ENCODE assay signal across 13 cellular contexts in the genomic region with DNA sequence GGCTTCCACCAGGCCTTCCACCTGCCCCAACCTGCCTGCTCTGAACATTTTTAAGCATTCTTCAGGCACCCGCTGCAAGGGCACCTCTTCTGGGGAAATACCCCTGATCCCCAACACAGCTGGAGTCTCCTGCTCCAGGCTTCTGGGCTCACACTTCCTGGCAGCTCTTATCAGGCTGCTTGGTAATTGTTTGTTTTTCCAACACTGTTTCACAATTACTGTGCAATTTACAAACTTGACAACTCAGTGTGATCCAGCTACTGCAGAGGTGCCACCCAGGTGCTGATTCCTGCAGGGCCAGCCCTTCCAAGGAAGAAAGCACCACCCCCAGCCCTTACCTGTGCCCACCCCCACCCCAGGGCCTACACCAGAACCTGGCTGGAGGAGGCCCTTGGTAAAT.
DNase-seq lines count a peak whose midpoint lies in the region; ATAC-seq, FAIRE-seq and TF ChIP-seq lines count a peak whose summit lies in the region.
"Had no signal": no experiment of that assay in that cellular context is flagged by ENCODE, and none has a peak within 500 bp of the region (broad histone marks: within the 10 kb centered on the region; RNA-seq: fewer than 3 reads in every experiment).

No MANE protein-coding gene starts in this region.

- H3K18ac ChIP-seq in IMR-90 (ENCODE audit: low read depth, low read length): no peak overlapping the region

- no peaks in the 10 kb centered on the region for H3K79me2 ChIP-seq in HepG2 (ENCODE audit: insufficient read depth, low read length)

- H3K4me3 Mint-ChIP-seq in stimulated activated naive CD8-positive, alpha-beta T cell treated with anti-CD3 and anti-CD28 coated beads, Interleukin-15, amount 100 ng/mL, for 72 hours: no peak overlapping the region
- H3K4me3 Mint-ChIP-seq: activated naive CD8-positive, alpha-beta T cell treated with anti-CD3 and anti-CD28 coated beads, Interleukin-2, amount 10 ng/mL, durations not matched to agents 7 days and 5 days; dendritic cell treated with granulocyte-macrophage colony-stimulating factor and Interleukin-4, amounts not matched to agents 40 ng/mL and 50 ng/mL, for 4 days had no signal

- POLR2A ChIA-PET in IMR-90 (lab: Charles Lee; ENCODE audit: unreplicated experiment): no interaction called here
- POLR2A ChIA-PET in HepG2 (lab: Yijun Ruan, JAX): no interaction called here

- TF ChIP-seq RAD21 in IMR-90 (IDR thresholded peaks at IDR 0.05; ENCODE audit: low read length) (no peak), HepG2 (CRISPR knock-in tag; IDR thresholded peaks at IDR 0.05) (no peak)

- H3K4me3 ChIP-seq in IMR-90 (ENCODE audit: insufficient read depth, low read depth, low read length): no peak overlapping the region
- no peak overlapping the region for H3K4me3 ChIP-seq in HepG2 (replicated peaks in 1 of 3; ENCODE audit: insufficient read depth in 1 of 3, low read depth in 2 of 3, low read length in 3 of 3)
- no peak overlapping the region for H3K4me3 ChIP-seq in gastroesophageal sphincter

- H3K9ac ChIP-seq in IMR-90 (ENCODE audit: low read depth, low read length): no peak overlapping the region
- no peak overlapping the region for H3K9ac ChIP-seq in HepG2 (ENCODE audit: insufficient read depth, low read depth, low read length)

- no CpG with 5 or more reads among the region's 1 CpG for WGBS in IMR-90 (ENCODE audit: extremely low coverage in 2 of 2, insufficient read length in 1 of 2), 2 experiments
- WGBS in HepG2 (ENCODE audit: low lambda C conversion rate): 8% methylated on average over 1 of the region's 1 CpG
- WGBS in gastroesophageal sphincter (ENCODE audit: low coverage in 1 of 2), 2 donors: 71 to 100% methylated on average over 1 of the region's 1 CpG

- H3K27me3 ChIP-seq in IMR-90 (ENCODE audit: control insufficient read depth, insufficient read depth, low read length) (peaks cover 33% of the 10 kb centered on the region), HepG2 (ENCODE audit: control insufficient read depth in 1 of 2, insufficient read depth in 2 of 2, low read length in 2 of 2) (peaks cover 0 to 12% of the 10 kb centered on the region in 2 experiments; a peak in 1 of 5 replicates), gastroesophageal sphincter (no peaks in the 10 kb centered on the region)

- peak; percentile 51 for ATAC-seq in IMR-90 (ENCODE audit: low read depth)
- peak; percentile 68 for ATAC-seq in HepG2
- ATAC-seq in stimulated activated naive CD8-positive, alpha-beta T cell treated with anti-CD3 and anti-CD28 coated beads, Interleukin-15, amount 100 ng/mL, for 72 hours: no peak
- no peak for ATAC-seq in gastroesophageal sphincter
- ATAC-seq in HG03342 (IDR thresholded peaks at IDR 0.05; ENCODE audit: unreplicated experiment): no peak

- no peaks in the 10 kb centered on the region for H3K27me3 Mint-ChIP-seq in stimulated activated naive CD8-positive, alpha-beta T cell treated with anti-CD3 and anti-CD28 coated beads, Interleukin-15, amount 100 ng/mL, for 72 hours
- H3K27me3 Mint-ChIP-seq: activated naive CD8-positive, alpha-beta T cell treated with anti-CD3 and anti-CD28 coated beads, Interleukin-2, amount 10 ng/mL, durations not matched to agents 7 days and 5 days had no signal

- H3K4me1 ChIP-seq in IMR-90 (ENCODE audit: control insufficient read depth, insufficient read depth, low read length) (no peaks in the 10 kb centered on the region; the same call in 1 of the 2 replicates), HepG2 (ENCODE audit: insufficient read depth, low read length) (peaks cover 8% of the 10 kb centered on the region; the same call in 1 of the 2 replicates), gastroesophageal sphincter (no peaks in the 10 kb centered on the region)

- DNase-seq in A172 (ENCODE audit: low spot score) (peak; percentile 52), IMR-90 (peak; percentile 20), UCSD-AML1 (lab: John Stamatoyannopoulos, UW; ENCODE audit: unreplicated experiment) (peak; percentile 37), HepG2 (ENCODE audit: low spot score) (peak; percentile 10), NCI-H1092 (lab: John Stamatoyannopoulos, UW) (no peak)
- DNase-seq in stimulated activated naive CD8-positive, alpha-beta T cell treated with anti-CD3 and anti-CD28 coated beads, Interleukin-15, amount 100 ng/mL, for 72 hours: no peak
- DNase-seq: activated CD4-positive, CD25-positive, alpha-beta regulatory T cell treated with anti-CD3 and anti-CD28 coated beads, Interleukin-2, amount 50 U/mL, for 72 hours; activated naive CD8-positive, alpha-beta T cell treated with anti-CD3 and anti-CD28 coated beads, Interleukin-2, amount 10 ng/mL, durations not matched to agents 7 days and 5 days; DMS79 treated with DMSO at 0.1 percent for 48 hours; NCI-H1694 treated with DMSO at 0.1 percent for 48 hours had no signal

- no peak overlapping the region for H3K23ac ChIP-seq in IMR-90 (ENCODE audit: low read depth, low read length)

- BruUV-seq in IMR-90 (replicated peaks; lab: Mats Ljungman, UMichigan) (no TSS peak), HepG2 (replicated peaks; lab: Mats Ljungman, UMichigan) (no TSS peak)

- no peak overlapping the region for H2BK120ac ChIP-seq in IMR-90 (ENCODE audit: low read depth, low read length)

- H3K4me1 Mint-ChIP-seq in stimulated activated naive CD8-positive, alpha-beta T cell treated with anti-CD3 and anti-CD28 coated beads, Interleukin-15, amount 100 ng/mL, for 72 hours: no peaks in the 10 kb centered on the region

- H4K20me1 ChIP-seq in IMR-90 (ENCODE audit: insufficient read depth, low read length) (no peaks in the 10 kb centered on the region), HepG2 (ENCODE audit: insufficient read depth, low read length) (no peaks in the 10 kb centered on the region)

- no peak overlapping the region for H2AK9ac ChIP-seq in IMR-90 (replicated peaks; ENCODE audit: low read depth, low read length, poor library complexity)

- no peak overlapping the region for H4K5ac ChIP-seq in IMR-90 (ENCODE audit: low read depth, low read length)

- FAIRE-seq in HepG2 (lab: Jason Lieb, UNC): no peak

- intact Hi-C loops in IMR-90 (cut with micrococcal nuclease) (no loop called here), HepG2 (cut with micrococcal nuclease; ENCODE audit: unreplicated experiment) (no loop called here)

- no peak overlapping the region for H2BK15ac ChIP-seq in IMR-90 (ENCODE audit: low read depth, low read length)

- H3K56ac ChIP-seq in IMR-90 (ENCODE audit: extremely low read depth, insufficient read depth, low read length): no peak overlapping the region

- no peaks in the 10 kb centered on the region for H3K9me3 ChIP-seq in IMR-90 (ENCODE audit: control insufficient read depth, insufficient read depth, low read length)
- H3K9me3 ChIP-seq in HepG2 (ENCODE audit: low read length): no peaks in the 10 kb centered on the region
- no peaks in the 10 kb centered on the region for H3K9me3 ChIP-seq in gastroesophageal sphincter

- H2AK5ac ChIP-seq in IMR-90 (ENCODE audit: low read depth, low read length): no peak overlapping the region

- CTCF ChIA-PET in IMR-90 (lab: Yijun Ruan, JAX): no interaction called here
- CTCF ChIA-PET in HepG2 (lab: Yijun Ruan, JAX; ENCODE audit: low intra/inter-chr PET ratio, low total read pairs): no interaction called here

- H3K27ac ChIP-seq in IMR-90 (ENCODE audit: insufficient read depth, low read length) (no peak overlapping the region), HepG2 (ENCODE audit: extremely low read length, insufficient read depth, low read length) (no peak overlapping the region), gastroesophageal sphincter (no peak overlapping the region)

- H2AFZ ChIP-seq in IMR-90 (replicated peaks; ENCODE audit: low read length, poor library complexity) (no peak overlapping the region), HepG2 (ENCODE audit: low read length) (no peak overlapping the region)

- dilution Hi-C loops in IMR-90 (cut with HindIII; ENCODE audit: low sequenced_read_pairs, unreplicated experiment): no loop called here

- no peak overlapping the region for H3K14ac ChIP-seq in IMR-90 (replicated peaks; ENCODE audit: low read depth, low read length)

- TF ChIP-seq POLR2A in IMR-90 (IDR thresholded peaks at IDR 0.05; ENCODE audit: low read depth, low read length) (no peak), HepG2 (IDR thresholded peaks at IDR 0.05; ENCODE audit: insufficient read depth in 1 of 2, low read depth in 2 of 2, low read length in 2 of 2) (no peak), gastroesophageal sphincter (IDR thresholded peaks at IDR 0.05) (no peak)

- no peaks in the 10 kb centered on the region for H3K9me3 Mint-ChIP-seq in stimulated activated naive CD8-positive, alpha-beta T cell treated with anti-CD3 and anti-CD28 coated beads, Interleukin-15, amount 100 ng/mL, for 72 hours
- H3K9me3 Mint-ChIP-seq: activated naive CD8-positive, alpha-beta T cell treated with anti-CD3 and anti-CD28 coated beads, Interleukin-2, amount 10 ng/mL, durations not matched to agents 7 days and 5 days; dendritic cell treated with granulocyte-macrophage colony-stimulating factor and Interleukin-4, amounts not matched to agents 40 ng/mL and 50 ng/mL, for 4 days had no signal

- H3K4ac ChIP-seq in IMR-90 (ENCODE audit: low read depth, low read length): no peak overlapping the region

- H3K79me1 ChIP-seq in IMR-90 (ENCODE audit: low read depth in 1 of 2, low read length in 2 of 2): no peaks in the 10 kb centered on the region

- H4K8ac ChIP-seq in IMR-90 (ENCODE audit: low read depth in 2 of 2, low read length in 2 of 2): no peak overlapping the region

- no peak overlapping the region for H2BK20ac ChIP-seq in IMR-90 (ENCODE audit: low read depth, low read length)

- no peak overlapping the region for H3K27ac Mint-ChIP-seq in stimulated activated naive CD8-positive, alpha-beta T cell treated with anti-CD3 and anti-CD28 coated beads, Interleukin-15, amount 100 ng/mL, for 72 hours
- H3K27ac Mint-ChIP-seq: activated naive CD8-positive, alpha-beta T cell treated with anti-CD3 and anti-CD28 coated beads, Interleukin-2, amount 10 ng/mL, durations not matched to agents 7 days and 5 days; dendritic cell treated with granulocyte-macrophage colony-stimulating factor and Interleukin-4, amounts not matched to agents 40 ng/mL and 50 ng/mL, for 4 days had no signal

- H2BK5ac ChIP-seq in IMR-90 (ENCODE audit: low read depth, low read length, poor library complexity, severe bottlenecking): no peak overlapping the region

- TF ChIP-seq CTCF in IMR-90 (conservative IDR thresholded peaks at IDR 0.05; ENCODE audit: low read depth, low read length) (no peak), HepG2 (CRISPR knock-in tag; IDR thresholded peaks at IDR 0.05) (no peak), gastroesophageal sphincter (IDR thresholded peaks at IDR 0.05) (no peak)

- in situ Hi-C loops in IMR-90 (cut with MboI; ENCODE audit: low sequenced_read_pairs): no loop called here
- in situ Hi-C loops in HepG2 (cut with HindIII; ENCODE audit: extremely low pct_ligation_motif_present, low pct_unique_long_range_greater_than_20kb): no loop called here

- no peak overlapping the region for H4K91ac ChIP-seq in IMR-90 (ENCODE audit: insufficient read depth, low read depth, low read length)

- TF ChIP-seq EP300 in HepG2 (IDR thresholded peaks at IDR 0.05; ENCODE audit: low read depth in 2 of 2, low read length in 2 of 2): no peak
- no peak for TF ChIP-seq EP300 in HepG2 (CRISPR knock-in tag; IDR thresholded peaks at IDR 0.05; ENCODE audit: borderline replicate concordance)
- no peak for TF ChIP-seq EP300 in gastroesophageal sphincter (IDR thresholded peaks at IDR 0.05)

- H3K9me1 ChIP-seq in IMR-90 (ENCODE audit: insufficient read depth, low read length): peaks cover 3% of the 10 kb centered on the region; the same call in 1 of the 2 replicates

- no peaks in the 10 kb centered on the region for H3K36me3 ChIP-seq in IMR-90 (ENCODE audit: control insufficient read depth, insufficient read depth, low read length)
- H3K36me3 ChIP-seq in HepG2 (replicated peaks in 1 of 2; ENCODE audit: control insufficient read depth in 1 of 2, insufficient read depth in 2 of 2, low read length in 2 of 2): no peaks in the 10 kb centered on the region
- no peaks in the 10 kb centered on the region for H3K36me3 ChIP-seq in gastroesophageal sphincter

- H3K4me2 ChIP-seq in IMR-90 (ENCODE audit: low read depth, low read length): no peak overlapping the region
- no peak overlapping the region for H3K4me2 ChIP-seq in HepG2 (ENCODE audit: low read depth, low read length)

Comparison
In these comparisons a context has a peak if more than half of its experiments do, and no peak if none do; other contexts are left out.
1. DNase-seq: peak in A172 (single experiment), IMR-90 (single experiment), UCSD-AML1 (single experiment) and HepG2 (single experiment); none in NCI-H1092 (single experiment) and stimulated activated naive CD8-positive, alpha-beta T cell treated with anti-CD3 and anti-CD28 coated beads, Interleukin-15, amount 100 ng/mL, for 72 hours (0 of 2).
2. ATAC-seq: peak in IMR-90 (single experiment) and HepG2 (single experiment); none in stimulated activated naive CD8-positive, alpha-beta T cell treated with anti-CD3 and anti-CD28 coated beads, Interleukin-15, amount 100 ng/mL, for 72 hours (single experiment), gastroesophageal sphincter (single experiment) and HG03342 (single experiment).